Comparison of ENCODE assay signal across 22 cellular contexts in genomic region chr5:157924490-157924889, GRCh38.
"Had no signal": no experiment of that assay in that cellular context is flagged by ENCODE, and none has a peak within 500 bp of the region (broad histone marks: within the 10 kb centered on the region; RNA-seq: fewer than 3 reads in every experiment).

No MANE protein-coding gene starts in this region.

- H3K36me3 ChIP-seq: cardiac muscle cell, left ventricle myocardium inferior, neutrophil, pancreas, right atrium auricular region, vagina had no signal

- H3K27ac ChIP-seq: body of pancreas, cardiac muscle cell, foreskin keratinocyte, left ventricle myocardium inferior, neutrophil, pancreas, psoas muscle, right atrium auricular region, vagina, VCaP had no signal

- H3K27me3 ChIP-seq: body of pancreas, cardiac muscle cell, foreskin keratinocyte, neutrophil, pancreas, right atrium auricular region, vagina had no signal

- H3K9me3 ChIP-seq: body of pancreas, left ventricle myocardium inferior, neutrophil, pancreas, psoas muscle, right atrium auricular region, vagina had no signal

- FAIRE-seq: endometrium, pancreas had no signal

- ATAC-seq: activated CD4-positive, CD25-positive, alpha-beta regulatory T cell treated with anti-CD3 and anti-CD28 coated beads, Interleukin-2, amount 50 U/mL, for 24 hours; body of pancreas; psoas muscle; stimulated activated naive CD8-positive, alpha-beta T cell treated with anti-CD3 and anti-CD28 coated beads, Interleukin-15, amount 100 ng/mL, for 72 hours had no signal

- H3K4me3 ChIP-seq: body of pancreas, cardiac muscle cell, left ventricle myocardium inferior, pancreas, psoas muscle, right atrium auricular region, vagina had no signal

- DNase-seq: activated CD4-positive, alpha-beta memory T cell treated with anti-CD3 and anti-CD28 coated beads, Interleukin-2, amount 10 ng/mL, durations not matched to agents 7 days and 5 days; activated CD4-positive, alpha-beta T cell treated with anti-CD3 and anti-CD28 coated beads, Interleukin-2, amount 10 ng/mL, durations not matched to agents 24 days and 14 days; activated gamma-delta T cell; anterior cingulate cortex; body of pancreas; effector CD4-positive, alpha-beta T cell; foreskin keratinocyte; kidney glomerular epithelial cell; left ventricle myocardium inferior; pancreas; psoas muscle; stimulated activated CD4-positive, alpha-beta T cell treated with anti-CD3 and anti-CD28 coated beads, Interleukin-12 subunit alpha, Interleukin-12 subunit beta, amount 100 ng/mL, for 4 hours; stimulated activated CD4-positive, alpha-beta T cell treated with anti-CD3 and anti-CD28 coated beads, Interleukin-1b, Interleukin-23, amount 100 ng/mL, for 48 hours; stimulated activated naive CD8-positive, alpha-beta T cell treated with anti-CD3 and anti-CD28 coated beads, Interleukin-15, amount 100 ng/mL, for 72 hours; trophoblast cell had no signal
